ENCODE assay signal across 8 cellular contexts in the genomic region with DNA sequence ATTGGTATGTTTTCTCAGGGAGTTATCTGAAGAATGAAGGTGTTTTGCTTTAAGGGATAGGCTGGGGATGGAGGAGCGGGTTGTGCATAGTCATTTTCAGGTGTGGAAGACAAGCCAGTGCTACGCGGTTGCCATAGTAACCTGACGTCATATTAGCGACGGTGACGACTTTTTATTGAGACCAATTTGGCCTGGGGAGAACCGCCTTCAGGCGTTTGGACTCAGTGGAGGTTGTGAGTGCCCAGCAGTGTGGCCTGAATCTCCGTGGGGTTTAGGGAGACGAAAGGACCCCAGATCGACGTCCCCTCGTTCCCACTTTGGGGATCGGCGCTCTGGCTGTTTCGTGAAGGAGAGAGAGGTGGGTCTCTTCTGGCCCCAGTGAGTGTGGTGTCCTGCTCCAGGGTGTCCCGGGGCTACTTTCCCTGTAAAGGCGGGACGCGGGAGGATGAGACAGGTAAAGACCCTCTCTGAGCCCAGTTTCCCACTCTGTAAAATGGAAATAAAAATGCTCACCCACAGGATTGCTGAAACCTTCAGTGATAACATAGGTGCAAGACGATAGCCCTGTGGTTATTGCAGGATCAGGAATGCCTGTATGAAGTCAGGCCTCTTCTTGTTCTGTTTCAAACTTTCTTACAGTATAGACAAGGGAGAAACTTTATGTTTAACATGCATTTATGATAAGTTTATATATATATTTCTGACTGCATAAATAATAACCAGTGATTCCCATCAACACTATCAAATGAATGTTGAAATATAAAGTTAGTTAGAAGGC. TPM values are rescaled to one million over a fixed set of nuclear protein-coding genes. Genes with fewer than 3 reads are reported as not detected.
DNase-seq lines count a peak whose midpoint lies in the region; ATAC-seq and TF ChIP-seq lines count a peak whose summit lies in the region.

No MANE protein-coding gene starts in this region.

- peak overlapping the region; percentile 78 for H3K27ac ChIP-seq in PC-9

- peak; percentile 97 for ATAC-seq in GM21619 (IDR thresholded peaks at IDR 0.05; ENCODE audit: unreplicated experiment)
- peak; percentile 83 to 88 for ATAC-seq in activated T-cell treated with anti-CD3 and anti-CD28 coated beads, Interleukin-2, amount 50 U/mL, for 72 hours (replicated peaks in 1 of 2)
- ATAC-seq in natural killer cell treated with Interleukin-12 subunit alpha and Interleukin-12 subunit beta and Interleukin-15 and Interleukin-18, amount 100 ng/mL, for 72 hours, result peak; percentile 86 to 90

- intact Hi-C loops in PC-9 (cut with micrococcal nuclease; ENCODE audit: unreplicated experiment), result no loop called here

- no peaks in the 10 kb centered on the region for H3K9me3 Mint-ChIP-seq in activated T-cell treated with anti-CD3 and anti-CD28 coated beads, Interleukin-2, amount 50 U/mL, for 72 hours
- H3K9me3 Mint-ChIP-seq in natural killer cell treated with Interleukin-12 subunit alpha and Interleukin-12 subunit beta and Interleukin-15 and Interleukin-18, amount 100 ng/mL, for 72 hours, result no peaks in the 10 kb centered on the region

- CTCF ChIA-PET in PC-9 (lab: Charles Lee), result no interaction called here

- no peak for TF ChIP-seq RAD21 in Ishikawa (IDR thresholded peaks at IDR 0.05; ENCODE audit: low read depth)

- H3F3A ChIP-seq in PC-9 (ENCODE audit: insufficient read depth, low read depth), result no peaks in the 10 kb centered on the region

- H3K27ac Mint-ChIP-seq in activated T-cell treated with anti-CD3 and anti-CD28 coated beads, Interleukin-2, amount 50 U/mL, for 72 hours, result peak overlapping the region; percentile 96
- H3K27ac Mint-ChIP-seq in natural killer cell treated with Interleukin-12 subunit alpha and Interleukin-12 subunit beta and Interleukin-15 and Interleukin-18, amount 100 ng/mL, for 72 hours, result peak overlapping the region; percentile 87 to 98

- no peak for TF ChIP-seq EP300 in Ishikawa (IDR thresholded peaks at IDR 0.05; ENCODE audit: borderline replicate concordance)

- H3K27me3 Mint-ChIP-seq in activated T-cell treated with anti-CD3 and anti-CD28 coated beads, Interleukin-2, amount 50 U/mL, for 72 hours (ENCODE audit: low read depth), result peaks cover 4% of the 10 kb centered on the region
- H3K27me3 Mint-ChIP-seq in natural killer cell treated with Interleukin-12 subunit alpha and Interleukin-12 subunit beta and Interleukin-15 and Interleukin-18, amount 100 ng/mL, for 72 hours, result no peaks in the 10 kb centered on the region

- TSS peak; percentile 73 for BruUV-seq in PC-9 (replicated peaks; lab: Mats Ljungman, UMichigan)

- H3K79me2 ChIP-seq in PC-9 (ENCODE audit: low read depth), result peaks cover 22% of the 10 kb centered on the region

- no peaks in the 10 kb centered on the region for H3K36me3 ChIP-seq in PC-9 (ENCODE audit: low read depth)

- peaks cover 27% of the 10 kb centered on the region for H3K4me1 Mint-ChIP-seq in activated T-cell treated with anti-CD3 and anti-CD28 coated beads, Interleukin-2, amount 50 U/mL, for 72 hours (ENCODE audit: low read depth)
- H3K4me1 Mint-ChIP-seq in natural killer cell treated with Interleukin-12 subunit alpha and Interleukin-12 subunit beta and Interleukin-15 and Interleukin-18, amount 100 ng/mL, for 72 hours (ENCODE audit: low read depth in 2 of 2), result peaks cover 9 to 13% of the 10 kb centered on the region in 2 donors

- H4K20me1 ChIP-seq in PC-9 (ENCODE audit: insufficient read depth), result no peaks in the 10 kb centered on the region

- H3K36me3 Mint-ChIP-seq in activated T-cell treated with anti-CD3 and anti-CD28 coated beads, Interleukin-2, amount 50 U/mL, for 72 hours (ENCODE audit: insufficient read depth in 2 of 2), result peaks cover 0 to 2% of the 10 kb centered on the region in 2 donors
- no peaks in the 10 kb centered on the region for H3K36me3 Mint-ChIP-seq in natural killer cell treated with Interleukin-12 subunit alpha and Interleukin-12 subunit beta and Interleukin-15 and Interleukin-18, amount 100 ng/mL, for 72 hours

- POLR2A ChIA-PET in PC-9 (lab: Charles Lee; ENCODE audit: unreplicated experiment), result no interaction called here

- H3K4me2 ChIP-seq in PC-9, result peak overlapping the region; percentile 83

- peak overlapping the region; percentile 89 to 99 for H3K4me3 Mint-ChIP-seq in activated T-cell treated with anti-CD3 and anti-CD28 coated beads, Interleukin-2, amount 50 U/mL, for 72 hours
- H3K4me3 Mint-ChIP-seq in natural killer cell treated with Interleukin-12 subunit alpha and Interleukin-12 subunit beta and Interleukin-15 and Interleukin-18, amount 100 ng/mL, for 72 hours, result peak overlapping the region; percentile 99

- no peaks in the 10 kb centered on the region for H3K9me3 ChIP-seq in PC-9 (ENCODE audit: insufficient read depth, low read depth)

- H3K4me3 ChIP-seq in PC-9, result peak overlapping the region; percentile 66

- peak overlapping the region; percentile 91 for H2AFZ ChIP-seq in PC-9

- H3K4me1 ChIP-seq in PC-9 (replicated peaks; ENCODE audit: insufficient read depth), result 0 out of 2 replicates have a peak, but pooled peaks cover 10% of the 10 kb centered on the region

- H3K9me2 ChIP-seq in PC-9 (ENCODE audit: insufficient read depth), result no peaks in the 10 kb centered on the region

- TF ChIP-seq CTCF in PC-9 (conservative IDR thresholded peaks at IDR 0.05), result no peak

- H3K27me3 ChIP-seq in PC-9 (ENCODE audit: insufficient read depth, low read depth), result no peaks in the 10 kb centered on the region

- DNase-seq in DMS79 (lab: John Stamatoyannopoulos, UW) (peak; percentile 65), PC-9 (peak; percentile 79 to 86), fibroblast of peridontal ligament (ENCODE audit: extremely low read depth) (peak; percentile 91)
- peak; percentile 71 to 75 for DNase-seq in activated T-cell treated with anti-CD3 and anti-CD28 coated beads, Interleukin-2, amount 50 U/mL, for 72 hours
- DNase-seq in natural killer cell treated with Interleukin-12 subunit alpha and Interleukin-12 subunit beta and Interleukin-15 and Interleukin-18, amount 100 ng/mL, for 72 hours (ENCODE audit: low spot score), result peak; percentile 73
- DNase-seq in stimulated activated naive CD4-positive, alpha-beta T cell (lab: John Stamatoyannopoulos, UW), result peak; percentile 31 to 69 (median 66)

TF ChIP-seq in Ishikawa, 13 proteins besides CTCF, POLR2A, EP300 and RAD21:
- TF ChIP-seq EGR1 (IDR thresholded peaks at IDR 0.05) (no peak), CEBPB (IDR thresholded peaks at IDR 0.05) (no peak), YY1 (IDR thresholded peaks at IDR 0.05; ENCODE audit: low read depth) (no peak), TAF1 (IDR thresholded peaks at IDR 0.05; ENCODE audit: low read depth) (peak; percentile 58), ZBTB7A (IDR thresholded peaks at IDR 0.05; ENCODE audit: low read depth) (no peak), FOXM1 (IDR thresholded peaks at IDR 0.05; ENCODE audit: borderline replicate concordance, low read depth) (no peak), CREB1 (IDR thresholded peaks at IDR 0.05; ENCODE audit: low read depth) (peak; percentile 97)
- TF ChIP-seq, protein P1, sequence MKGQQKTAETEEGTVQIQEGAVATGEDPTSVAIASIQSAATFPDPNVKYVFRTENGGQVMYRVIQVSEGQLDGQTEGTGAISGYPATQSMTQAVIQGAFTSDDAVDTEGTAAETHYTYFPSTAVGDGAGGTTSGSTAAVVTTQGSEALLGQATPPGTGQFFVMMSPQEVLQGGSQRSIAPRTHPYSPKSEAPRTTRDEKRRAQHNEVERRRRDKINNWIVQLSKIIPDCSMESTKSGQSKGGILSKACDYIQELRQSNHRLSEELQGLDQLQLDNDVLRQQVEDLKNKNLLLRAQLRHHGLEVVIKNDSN (IDR thresholded peaks at IDR 0.05), result no peak
- TF ChIP-seq, protein P2, sequence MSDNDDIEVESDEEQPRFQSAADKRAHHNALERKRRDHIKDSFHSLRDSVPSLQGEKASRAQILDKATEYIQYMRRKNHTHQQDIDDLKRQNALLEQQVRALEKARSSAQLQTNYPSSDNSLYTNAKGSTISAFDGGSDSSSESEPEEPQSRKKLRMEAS (IDR thresholded peaks at IDR 0.05), result peak; percentile 38; the same call in 1 of the 2 replicates
TF ChIP-seq in Ishikawa: peak in this region for 3.

RNA-seq across cellular contexts. Expression of a gene that starts 48.6 kb away (rescaled TPM):
- total RNA-seq in PC-9 (2021), result 3.5 and 5.3 TPM in 2 replicates
- 1 to 10 TPM; 2.4 to 3.1 TPM for total RNA-seq in activated T-cell treated with anti-CD3 and anti-CD28 coated beads, Interleukin-2, amount 50 U/mL, for 72 hours
- 1 to 10 TPM; 1.9 to 2.5 TPM for total RNA-seq in natural killer cell treated with Interleukin-12 subunit alpha and Interleukin-12 subunit beta and Interleukin-15 and Interleukin-18, amount 100 ng/mL, for 72 hours

RNA-seq across cellular contexts. Expression of a gene that starts 56.9 kb away (rescaled TPM):
- total RNA-seq in PC-9 (2021), result 5.3 and 6.2 TPM in 2 replicates
- 1 to 10 TPM in 1 of 2 donors, under 1 TPM in 1; 0.60 to 1.4 TPM for total RNA-seq in activated T-cell treated with anti-CD3 and anti-CD28 coated beads, Interleukin-2, amount 50 U/mL, for 72 hours
- total RNA-seq in natural killer cell treated with Interleukin-12 subunit alpha and Interleukin-12 subunit beta and Interleukin-15 and Interleukin-18, amount 100 ng/mL, for 72 hours, result under 1 TPM in 1 of 2 donors, not detected in 1; 0.48 TPM

Comparison
In these comparisons a context has a peak if more than half of its experiments do, and no peak if none do; other contexts are left out.
1. Peak in every context shown above with its lines: DNase-seq, ATAC-seq, H3K4me3 ChIP-seq and H3K27ac ChIP-seq.